In genomic region chr2:160469164-160469563, GRCh38 we compare ENCODE assay signal across 17 cellular contexts. TPM values are rescaled to one million over a fixed set of nuclear protein-coding genes. Genes with fewer than 3 reads are reported as not detected.
DNase-seq lines count a peak whose midpoint lies in the region; ATAC-seq and TF ChIP-seq lines count a peak whose summit lies in the region.
"Had no signal": no experiment of that assay in that cellular context is flagged by ENCODE, and none has a peak within 500 bp of the region (broad histone marks: within the 10 kb centered on the region; RNA-seq: fewer than 3 reads in every experiment).

No MANE protein-coding gene starts in this region.

- H3K9ac ChIP-seq in trophoblast cell (ENCODE audit: low read length): no peak overlapping the region

- H3K9me3 ChIP-seq in CD4-positive, alpha-beta T cell (ENCODE audit: control insufficient read depth, low read length): no peaks in the 10 kb centered on the region
- H3K9me3 ChIP-seq in HEK293 (ENCODE audit: control insufficient read depth, insufficient read depth, low read depth, low read length) (no peaks in the 10 kb centered on the region), trophoblast cell (ENCODE audit: insufficient read depth, low read depth, low read length) (no peaks in the 10 kb centered on the region)
- H3K9me3 ChIP-seq: neutrophil, right lobe of liver had no signal

- H2BK120ac ChIP-seq in trophoblast cell (ENCODE audit: insufficient read depth, low read length, poor library complexity): no peak overlapping the region

- H3K4me2 ChIP-seq in trophoblast cell (ENCODE audit: low read length): peak overlapping the region; percentile 6

- DNase-seq in CD4-positive, alpha-beta T cell: no peak
- peak; percentile 23 for DNase-seq in iPS-NIHi7 (ENCODE audit: extremely low spot score)
- peak; percentile 68 to 76 for DNase-seq in trophoblast cell
- no peak for DNase-seq in immature natural killer cell
- DNase-seq in posterior vena cava (ENCODE audit: low spot score): no peak
- DNase-seq: activated CD4-positive, alpha-beta T cell treated with anti-CD3 and anti-CD28 coated beads, Interleukin-2, amount 10 ng/mL, durations not matched to agents 7 days and 5 days; DND-41; erythroblast; head of caudate nucleus; NCI-H2227 treated with DMSO at 0.1 percent for 48 hours; right lobe of liver; stimulated activated CD4-positive, alpha-beta T cell treated with anti-CD3 and anti-CD28 coated beads, Interleukin-1b, Interleukin-23, amount 100 ng/mL, for 48 hours; stimulated activated naive CD8-positive, alpha-beta T cell treated with anti-CD3 and anti-CD28 coated beads, Interleukin-15, amount 100 ng/mL, for 72 hours had no signal

- no peak overlapping the region for H2BK12ac ChIP-seq in trophoblast cell (ENCODE audit: low read length)

- H3K36me3 ChIP-seq in HEK293 (ENCODE audit: control insufficient read depth in 2 of 2, insufficient read depth in 1 of 2, low read length in 2 of 2) (no peaks in the 10 kb centered on the region), trophoblast cell (ENCODE audit: control insufficient read depth in 1 of 2, insufficient read depth in 2 of 2, low read length in 2 of 2) (no peaks in the 10 kb centered on the region)
- H3K36me3 ChIP-seq: neutrophil, right lobe of liver had no signal

- H3K23ac ChIP-seq in trophoblast cell (ENCODE audit: low read length): no peak overlapping the region

- CTCF ChIA-PET in CD4-positive, alpha-beta T cell (lab: Charles Lee): no interaction called here
- CTCF ChIA-PET in HEK293 (lab: Yijun Ruan, JAX): no interaction called here

- H3K4me3 Mint-ChIP-seq in CD4-positive, alpha-beta T cell: peak overlapping the region; percentile 53
- no peak overlapping the region for H3K4me3 Mint-ChIP-seq in immature natural killer cell
- H3K4me3 Mint-ChIP-seq: activated CD4-positive, alpha-beta T cell treated with anti-CD3 and anti-CD28 coated beads, Interleukin-2, amount 10 ng/mL, durations not matched to agents 7 days and 5 days; stimulated activated naive CD8-positive, alpha-beta T cell treated with anti-CD3 and anti-CD28 coated beads, Interleukin-15, amount 100 ng/mL, for 72 hours had no signal

- H3K4me1 Mint-ChIP-seq in CD4-positive, alpha-beta T cell (ENCODE audit: low read depth): peaks cover 95% of the 10 kb centered on the region
- H3K4me1 Mint-ChIP-seq in immature natural killer cell: no peaks in the 10 kb centered on the region

- no peak overlapping the region for H4K12ac ChIP-seq in trophoblast cell (ENCODE audit: low read depth, low read length)

- no peak overlapping the region for H3K27ac ChIP-seq in CD4-positive, alpha-beta T cell (ENCODE audit: low read depth, low read length)
- H3K27ac ChIP-seq in HEK293 (ENCODE audit: extremely low read depth, low read depth, low read length) (no peak overlapping the region), trophoblast cell (ENCODE audit: low read depth, low read length) (no peak overlapping the region)
- H3K27ac ChIP-seq: neutrophil, right lobe of liver had no signal

- no peak overlapping the region for H2AK5ac ChIP-seq in trophoblast cell (ENCODE audit: low read length)

- H2AFZ ChIP-seq in trophoblast cell (ENCODE audit: insufficient read depth, low read length, poor library complexity): no peak overlapping the region

- H3K27me3 ChIP-seq in CD4-positive, alpha-beta T cell (ENCODE audit: control insufficient read depth, insufficient read depth, low read length): no peaks in the 10 kb centered on the region
- H3K27me3 ChIP-seq in trophoblast cell (ENCODE audit: insufficient read depth, low read length): no peaks in the 10 kb centered on the region
- H3K27me3 ChIP-seq: neutrophil, right lobe of liver had no signal

- H3K36me3 Mint-ChIP-seq in CD4-positive, alpha-beta T cell (ENCODE audit: low read depth): no peaks in the 10 kb centered on the region
- H3K36me3 Mint-ChIP-seq in immature natural killer cell: no peaks in the 10 kb centered on the region

- POLR2A ChIA-PET in CD4-positive, alpha-beta T cell (lab: Charles Lee): interaction anchor here (1.2 kb wide), 1 partner anchor 13 kb away, joined by 6 read pairs; no protein-coding TSS in a partner anchor
- POLR2A ChIA-PET in HEK293 (lab: Yijun Ruan, JAX): no interaction called here

- TF ChIP-seq CTCF in CD4-positive, alpha-beta T cell (IDR thresholded peaks at IDR 0.05): no peak
- no peak for TF ChIP-seq CTCF in HEK293 (tag by site-specific recombination; IDR thresholded peaks at IDR 0.05)

- no peaks in the 10 kb centered on the region for H3K27me3 Mint-ChIP-seq in CD4-positive, alpha-beta T cell
- peaks cover 0 to 5% (median 3%) of the 10 kb centered on the region in 3 donors for H3K27me3 Mint-ChIP-seq in immature natural killer cell (ENCODE audit: low read depth in 3 of 3)
- H3K27me3 Mint-ChIP-seq: activated CD4-positive, alpha-beta T cell treated with anti-CD3 and anti-CD28 coated beads, Interleukin-2, amount 10 ng/mL, durations not matched to agents 7 days and 5 days; stimulated activated naive CD8-positive, alpha-beta T cell treated with anti-CD3 and anti-CD28 coated beads, Interleukin-15, amount 100 ng/mL, for 72 hours had no signal

- peak overlapping the region; percentile 88 for H3K27ac Mint-ChIP-seq in CD4-positive, alpha-beta T cell
- H3K27ac Mint-ChIP-seq in immature natural killer cell: no peak overlapping the region
- H3K27ac Mint-ChIP-seq: activated CD4-positive, alpha-beta T cell treated with anti-CD3 and anti-CD28 coated beads, Interleukin-2, amount 10 ng/mL, durations not matched to agents 7 days and 5 days; stimulated activated naive CD8-positive, alpha-beta T cell treated with anti-CD3 and anti-CD28 coated beads, Interleukin-15, amount 100 ng/mL, for 72 hours had no signal

- peak overlapping the region; percentile 8 for H3K4ac ChIP-seq in trophoblast cell (ENCODE audit: low read depth, low read length)

- H2BK5ac ChIP-seq in trophoblast cell (ENCODE audit: low read depth, low read length, poor library complexity): no peak overlapping the region

- no peaks in the 10 kb centered on the region for H3K79me1 ChIP-seq in trophoblast cell (ENCODE audit: low read length)

- no peak overlapping the region for H3K18ac ChIP-seq in trophoblast cell (ENCODE audit: low read length)

- H3K14ac ChIP-seq in trophoblast cell (ENCODE audit: low read length): no peak overlapping the region

- H4K8ac ChIP-seq in trophoblast cell (ENCODE audit: low read depth, low read length): no peak overlapping the region

- peaks cover 6% of the 10 kb centered on the region for H3K79me2 ChIP-seq in trophoblast cell (ENCODE audit: control insufficient read depth, insufficient read depth, low read length, poor library complexity)

- no peak overlapping the region for H4K91ac ChIP-seq in trophoblast cell (ENCODE audit: low read depth, low read length)

- peaks cover 24% of the 10 kb centered on the region for H3K4me1 ChIP-seq in HEK293 (ENCODE audit: control insufficient read depth, insufficient read depth, low read length)
- peaks cover 0 to 8% of the 10 kb centered on the region in 2 experiments for H3K4me1 ChIP-seq in trophoblast cell (ENCODE audit: control insufficient read depth in 1 of 2, insufficient read depth in 2 of 2, low read length in 2 of 2)
- H3K4me1 ChIP-seq: right lobe of liver had no signal

- intact Hi-C loops in CD4-positive, alpha-beta T cell (cut with DNase I, micrococcal nuclease): no loop called here
- intact Hi-C loops in posterior vena cava (cut with DNase I): no loop called here

- WGBS in trophoblast cell (ENCODE audit: extremely low coverage, insufficient coverage, insufficient read length): no CpG with 5 or more reads among the region's 6 CpGs

- H3K4me3 ChIP-seq in HEK293 (ENCODE audit: low read depth, low read length) (no peak overlapping the region), trophoblast cell (ENCODE audit: low read depth, low read length) (no peak overlapping the region)
- H3K4me3 ChIP-seq: right lobe of liver had no signal

- H3K9me3 Mint-ChIP-seq in CD4-positive, alpha-beta T cell: no peaks in the 10 kb centered on the region
- H3K9me3 Mint-ChIP-seq in immature natural killer cell: no peaks in the 10 kb centered on the region
- H3K9me3 Mint-ChIP-seq: activated CD4-positive, alpha-beta T cell treated with anti-CD3 and anti-CD28 coated beads, Interleukin-2, amount 10 ng/mL, durations not matched to agents 7 days and 5 days; stimulated activated naive CD8-positive, alpha-beta T cell treated with anti-CD3 and anti-CD28 coated beads, Interleukin-15, amount 100 ng/mL, for 72 hours had no signal

- no peak for ATAC-seq in CD4-positive, alpha-beta T cell (ENCODE audit: poor library complexity)
- ATAC-seq in GM18867 (IDR thresholded peaks at IDR 0.05; ENCODE audit: unreplicated experiment): no peak
- ATAC-seq in GM21723 (IDR thresholded peaks at IDR 0.05; ENCODE audit: unreplicated experiment): no peak
- ATAC-seq: right lobe of liver; stimulated activated naive CD8-positive, alpha-beta T cell treated with anti-CD3 and anti-CD28 coated beads, Interleukin-15, amount 100 ng/mL, for 72 hours had no signal

TF ChIP-seq in HEK293, 187 proteins besides CTCF, POLR2A, EP300 and RAD21:
- TF ChIP-seq BCL11B (tag by site-specific recombination; IDR thresholded peaks at IDR 0.05; ENCODE audit: low read depth): no peak
- TF ChIP-seq ZFHX2 (tag by site-specific recombination; conservative IDR thresholded peaks at IDR 0.05): 0 out of 2 replicates have a peak, but pooled peaks have one; percentile 13
TF ChIP-seq in HEK293: peak in this region for 1.

RNA-seq across cellular contexts. Expression of gene RBMS1, which starts 24.4 kb away (rescaled TPM):
- 10 to 100 TPM; 88.6 to 90.3 TPM for total RNA-seq in CD4-positive, alpha-beta T cell
- 232 and 237 TPM in 2 replicates for polyA plus RNA-seq in trophoblast cell (2013)
- 100 to 1,000 TPM in 1 of 3 donors, 10 to 100 TPM in 2; 80.0 to 172 (median 81.9) TPM for polyA plus RNA-seq in immature natural killer cell
- total RNA-seq in posterior vena cava: 100 to 1,000 TPM; 109 to 125 TPM

Comparison
In these comparisons a context has a peak if more than half of its experiments do, and no peak if none do; other contexts are left out.
1. DNase-seq: peak in iPS-NIHi7 (single experiment) and trophoblast cell (2 of 2); none in CD4-positive, alpha-beta T cell (0 of 10), immature natural killer cell (0 of 3) and posterior vena cava (single experiment).